11 cellular contexts compared by ENCODE assay signal in genomic region chr6:127951172-127951995, GRCh38. TPM values are rescaled to one million over a fixed set of nuclear protein-coding genes. Genes with fewer than 3 reads are reported as not detected.
A peak's percentile ranks its signal among the peaks of the same experiment; 100 is the strongest.
DNase-seq lines count a peak whose midpoint lies in the region; ATAC-seq and TF ChIP-seq lines count a peak whose summit lies in the region.
"Had no signal": no experiment of that assay in that cellular context is flagged by ENCODE, and none has a peak within 500 bp of the region (broad histone marks: within the 10 kb centered on the region; RNA-seq: fewer than 3 reads in every experiment).

No MANE protein-coding gene starts in this region.

- peak overlapping the region; percentile 68 for H3K4me3 Mint-ChIP-seq in CD8-positive, alpha-beta T cell
- H3K4me3 Mint-ChIP-seq in activated B cell treated with CpG ODN at 0.5 μM for 24 hours (peak overlapping the region; percentile 63), type B pancreatic cell (no peak overlapping the region)

- H3K36me3 ChIP-seq in CD8-positive, alpha-beta T cell (ENCODE audit: insufficient read depth, low read length) = no peaks in the 10 kb centered on the region
- no peaks in the 10 kb centered on the region for H3K36me3 ChIP-seq in smooth muscle cell (ENCODE audit: low read depth)

- H3K9me3 Mint-ChIP-seq in CD8-positive, alpha-beta T cell = peaks cover 3% of the 10 kb centered on the region
- H3K9me3 Mint-ChIP-seq in activated B cell treated with CpG ODN at 0.5 μM for 24 hours (peaks cover under 1% of the 10 kb centered on the region), type B pancreatic cell (peaks cover 3% of the 10 kb centered on the region)

- H3K9me3 ChIP-seq in CD8-positive, alpha-beta T cell (ENCODE audit: low read length) = no peaks in the 10 kb centered on the region
- no peaks in the 10 kb centered on the region for H3K9me3 ChIP-seq in smooth muscle cell (replicated peaks; ENCODE audit: low read depth)

- no peak overlapping the region for H3K9ac ChIP-seq in smooth muscle cell (ENCODE audit: low read depth)

- no peaks in the 10 kb centered on the region for H3F3A ChIP-seq in smooth muscle cell (ENCODE audit: low read depth)

- 92% methylated on average over 4 of the region's 4 CpGs for WGBS in smooth muscle cell (ENCODE audit: low lambda C conversion rate)

- POLR2A ChIA-PET in CD8-positive, alpha-beta T cell (lab: Charles Lee) = interaction anchor here (0.8 to 4.5 kb wide), 10 partner anchors 14 to 50 kb away, joined by 3 to 22 read pairs (median 4); partner anchors contain the start of gene THEMIS
- POLR2A ChIA-PET in activated B cell treated with CpG ODN at 0.5 μM for 24 hours (lab: Charles Lee) = no interaction called here

- peaks cover 75% of the 10 kb centered on the region for H3K4me1 Mint-ChIP-seq in CD8-positive, alpha-beta T cell (ENCODE audit: low read depth)
- peaks cover 13% of the 10 kb centered on the region for H3K4me1 Mint-ChIP-seq in activated B cell treated with CpG ODN at 0.5 μM for 24 hours
- H3K4me1 Mint-ChIP-seq in type B pancreatic cell (ENCODE audit: unreplicated experiment) = peaks cover 8% of the 10 kb centered on the region

- H3K4me3 ChIP-seq in CD8-positive, alpha-beta T cell (ENCODE audit: low read depth, low read length) = peak overlapping the region; percentile 14
- no peak overlapping the region for H3K4me3 ChIP-seq in smooth muscle cell

- no peak overlapping the region for H3K4me2 ChIP-seq in smooth muscle cell

- CTCF ChIA-PET in CD8-positive, alpha-beta T cell (lab: Charles Lee) = interaction anchor here (0.5 to 3.9 kb wide), 7 partner anchors 8 to 569 kb away, joined by 3 to 20 read pairs (median 4); partner anchors contain the start of gene PTPRK
- CTCF ChIA-PET in activated B cell treated with CpG ODN at 0.5 μM for 24 hours (lab: Charles Lee) = no interaction called here

- no peak for TF ChIP-seq CTCF in CD8-positive, alpha-beta T cell (IDR thresholded peaks at IDR 0.05)
- no peak for TF ChIP-seq CTCF in activated B cell treated with CpG ODN at 0.5 μM for 24 hours (IDR thresholded peaks at IDR 0.05)
- TF ChIP-seq CTCF in type B pancreatic cell (conservative IDR thresholded peaks at IDR 0.05) = no peak
- TF ChIP-seq CTCF in smooth muscle cell (IDR thresholded peaks at IDR 0.05; ENCODE audit: borderline replicate concordance, insufficient read depth, poor library complexity, severe bottlenecking) = no peak

- no peaks in the 10 kb centered on the region for H3K27me3 Mint-ChIP-seq in CD8-positive, alpha-beta T cell (ENCODE audit: low read depth)
- no peaks in the 10 kb centered on the region for H3K27me3 Mint-ChIP-seq in activated B cell treated with CpG ODN at 0.5 μM for 24 hours
- H3K27me3 Mint-ChIP-seq in type B pancreatic cell = no peaks in the 10 kb centered on the region

- peaks cover under 1% of the 10 kb centered on the region for H3K36me3 Mint-ChIP-seq in CD8-positive, alpha-beta T cell
- H3K36me3 Mint-ChIP-seq in activated B cell treated with CpG ODN at 0.5 μM for 24 hours (ENCODE audit: low read depth) = no peaks in the 10 kb centered on the region
- no peaks in the 10 kb centered on the region for H3K36me3 Mint-ChIP-seq in type B pancreatic cell

- intact Hi-C loops in CD8-positive, alpha-beta T cell (cut with DNase I, micrococcal nuclease) = loop anchor here in 1 of 2 experiments (2.0 to 5.0 kb wide), 3 partner anchors 17 to 34 kb away; no protein-coding TSS in a partner anchor
- intact Hi-C loops in activated B cell treated with CpG ODN at 0.5 μM for 24 hours (cut with micrococcal nuclease) = no loop called here

- no peak for DNase-seq in CD8-positive, alpha-beta T cell
- DNase-seq in activated B cell treated with CpG ODN at 0.5 μM for 24 hours (no peak), type B pancreatic cell (ENCODE audit: extremely low spot score, unreplicated experiment) (no peak), smooth muscle cell (lab: John Stamatoyannopoulos, UW; ENCODE audit: unreplicated experiment) (no peak), SK-N-DZ (ENCODE audit: low spot score) (no peak)
- no peak for DNase-seq in stimulated activated CD4-positive, alpha-beta T cell treated with anti-CD3 and anti-CD28 coated beads, Interleukin-4, amount 100 ng/mL, for 1 hour
- DNase-seq: HCEC 1CT, NCI-H226 had no signal

- peaks cover 58% of the 10 kb centered on the region for H3K4me1 ChIP-seq in CD8-positive, alpha-beta T cell (ENCODE audit: insufficient read depth, low read length)
- no peaks in the 10 kb centered on the region for H3K4me1 ChIP-seq in smooth muscle cell (ENCODE audit: low read depth)

- no peaks in the 10 kb centered on the region for H3K79me2 ChIP-seq in smooth muscle cell (ENCODE audit: low read depth)

- H3K27me3 ChIP-seq in CD8-positive, alpha-beta T cell (ENCODE audit: insufficient read depth, low read length) = no peaks in the 10 kb centered on the region
- H3K27me3 ChIP-seq in smooth muscle cell (ENCODE audit: low read depth) = no peaks in the 10 kb centered on the region

- H4K20me1 ChIP-seq in smooth muscle cell (ENCODE audit: low read depth) = no peaks in the 10 kb centered on the region

- peak overlapping the region; percentile 92 for H3K27ac Mint-ChIP-seq in CD8-positive, alpha-beta T cell
- peak overlapping the region; percentile 67 for H3K27ac Mint-ChIP-seq in activated B cell treated with CpG ODN at 0.5 μM for 24 hours
- no peak overlapping the region for H3K27ac Mint-ChIP-seq in type B pancreatic cell

- H2AFZ ChIP-seq in smooth muscle cell (ENCODE audit: low read depth) = no peak overlapping the region

- H3K27ac ChIP-seq in CD8-positive, alpha-beta T cell (ENCODE audit: low read depth, low read length) = peak overlapping the region; percentile 40
- H3K27ac ChIP-seq in smooth muscle cell (ENCODE audit: low read depth) = no peak overlapping the region

- peak; percentile 83 for ATAC-seq in CD8-positive, alpha-beta T cell
- ATAC-seq in GM19438 (IDR thresholded peaks at IDR 0.05; ENCODE audit: low read depth, unreplicated experiment) (peak; percentile 88), HG03066 (IDR thresholded peaks at IDR 0.05; ENCODE audit: low read depth, unreplicated experiment) (peak; percentile 83), activated B cell treated with CpG ODN at 0.5 μM for 24 hours (ENCODE audit: low read depth) (no peak)

RNA-seq across cellular contexts. Expression of gene THEMIS, which starts 50.5 kb away (rescaled TPM):
- total RNA-seq in CD8-positive, alpha-beta T cell = 10 to 100 TPM; 26.3 to 29.3 TPM
- total RNA-seq in activated B cell treated with CpG ODN at 0.5 μM for 24 hours = not detected in 2 replicates
- total RNA-seq in type B pancreatic cell (ENCODE audit: low replicate concordance) = not detected in 2 replicates
- not detected in 2 replicates for total RNA-seq in smooth muscle cell
- not detected in 2 replicates for polyA plus RNA-seq in smooth muscle cell
- not detected in 2 replicates for polyA plus RNA-seq in SK-N-DZ (2014; cell fraction: cytosol; rRNA removed)
- polyA plus RNA-seq in SK-N-DZ (2014; cell fraction: nucleus; rRNA removed) = not detected in 2 replicates
- total RNA-seq: lung microvascular endothelial cell had no signal

Comparison
In these comparisons a context has a peak if more than half of its experiments do, and no peak if none do; other contexts are left out.
1. RNA of gene THEMIS, which starts 50.5 kb away (total RNA-seq): 26.3 to 29.3 TPM in CD8-positive, alpha-beta T cell; not detected in type B pancreatic cell, not detected in activated B cell treated with CpG ODN at 0.5 μM for 24 hours and not detected in smooth muscle cell; every median in the first group is over 10 times any median in the second.